In the genomic region with DNA sequence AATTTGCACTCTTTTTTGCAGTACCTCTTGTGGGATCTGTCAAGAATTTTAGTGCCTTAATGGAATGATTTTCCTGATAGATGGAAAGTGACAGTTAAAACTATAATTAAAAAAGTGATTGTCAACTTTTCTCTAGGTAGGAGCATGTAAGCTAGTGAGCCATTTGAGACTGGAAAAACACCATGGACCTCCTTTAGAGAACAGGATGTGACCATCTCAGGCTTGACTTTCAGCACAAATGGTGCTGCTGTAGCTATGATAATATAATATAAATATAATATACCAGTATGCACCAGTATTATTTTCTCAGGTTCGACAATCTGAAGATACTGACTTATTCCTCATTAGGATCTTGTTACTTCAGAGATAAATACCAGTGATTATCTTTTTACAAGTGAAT, we compare ENCODE assay signal across 1 cellular context.
TF ChIP-seq lines count a peak whose summit lies in the region.

No MANE protein-coding gene starts in this region.

TF ChIP-seq in GM12878, 131 proteins besides CTCF, POLR2A, EP300 and RAD21 (continued from another document):
- no peak for TF ChIP-seq PML (IDR thresholded peaks at IDR 0.05; ENCODE audit: low read length)
- no peak for TF ChIP-seq ZNF217 (IDR thresholded peaks at IDR 0.05)
- TF ChIP-seq BRCA1 (IDR thresholded peaks at IDR 0.05; ENCODE audit: low read depth, low read length), result no peak
- TF ChIP-seq, protein P1, sequence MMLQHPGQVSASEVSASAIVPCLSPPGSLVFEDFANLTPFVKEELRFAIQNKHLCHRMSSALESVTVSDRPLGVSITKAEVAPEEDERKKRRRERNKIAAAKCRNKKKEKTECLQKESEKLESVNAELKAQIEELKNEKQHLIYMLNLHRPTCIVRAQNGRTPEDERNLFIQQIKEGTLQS (IDR thresholded peaks at IDR 0.05; ENCODE audit: borderline replicate concordance, extremely low read depth, low read depth, low read length), result no peak
- no peak for TF ChIP-seq RBBP5 (conservative IDR thresholded peaks at IDR 0.05)
